In genomic region chr6:28981833-28982475, GRCh38 we compare ENCODE assay signal across 1 cellular context.
A peak's percentile ranks its signal among the peaks of the same experiment; 100 is the strongest.
TF ChIP-seq lines count a peak whose summit lies in the region.

No MANE protein-coding gene starts in this region.

TF ChIP-seq in HepG2, 621 proteins besides CTCF, POLR2A, EP300 and RAD21 (continued from another document and continues in another):
- peak; percentile 6; the same call in 1 of the 2 replicates for TF ChIP-seq ZSCAN20 (CRISPR knock-in tag; IDR thresholded peaks at IDR 0.05; ENCODE audit: borderline replicate concordance)
- TF ChIP-seq ZNF30 (CRISPR knock-in tag; IDR thresholded peaks at IDR 0.05) = no peak
- no peak for TF ChIP-seq HNF4G (IDR thresholded peaks at IDR 0.05; ENCODE audit: borderline replicate concordance, low read depth, low read length)
- TF ChIP-seq HNF4G (CRISPR knock-in tag; IDR thresholded peaks at IDR 0.05; ENCODE audit: borderline replicate concordance, low read depth) = no peak
- TF ChIP-seq HES4 (CRISPR knock-in tag; IDR thresholded peaks at IDR 0.05; ENCODE audit: borderline replicate concordance) = no peak
- TF ChIP-seq HNF1B (CRISPR knock-in tag; IDR thresholded peaks at IDR 0.05) = no peak; the same call in 1 of the 2 replicates
- peak; percentile 53; the same call in 1 of the 2 replicates for TF ChIP-seq ZBTB3 (CRISPR knock-in tag; IDR thresholded peaks at IDR 0.05; ENCODE audit: borderline replicate concordance, low read depth)
- TF ChIP-seq ZNF83 (CRISPR knock-in tag; IDR thresholded peaks at IDR 0.05; ENCODE audit: borderline replicate concordance) = no peak
- no peak for TF ChIP-seq PCBP2 (optimal IDR thresholded peaks at IDR 0.05; ENCODE audit: low read depth, low read length, poor library complexity, severe bottlenecking)
- TF ChIP-seq SPEN (CRISPR knock-in tag; IDR thresholded peaks at IDR 0.05; ENCODE audit: low read depth) = peak; percentile 22; the same call in 1 of the 2 replicates
- TF ChIP-seq FOSL2 (CRISPR knock-in tag; IDR thresholded peaks at IDR 0.05) = peak; percentile 62
- no peak for TF ChIP-seq ATF5 (CRISPR knock-in tag; IDR thresholded peaks at IDR 0.05; ENCODE audit: low read depth)
- peak; percentile 74; the same call in 1 of the 2 replicates for TF ChIP-seq IRF1 (CRISPR knock-in tag; IDR thresholded peaks at IDR 0.05; ENCODE audit: low read depth)
- no peak for TF ChIP-seq ZNF333 (CRISPR knock-in tag; IDR thresholded peaks at IDR 0.05; ENCODE audit: borderline replicate concordance)
- TF ChIP-seq ZNF446 (CRISPR knock-in tag; IDR thresholded peaks at IDR 0.05) = no peak
- peak; percentile 81; the same call in 1 of the 2 replicates for TF ChIP-seq TOPORS (CRISPR knock-in tag; IDR thresholded peaks at IDR 0.05)
- TF ChIP-seq ZBTB43 (CRISPR knock-in tag; conservative IDR thresholded peaks at IDR 0.05) = no peak; the same call in 1 of the 2 replicates
- 0 out of 2 replicates have a peak, but pooled peaks have one; percentile 68 for TF ChIP-seq ELF4 (CRISPR knock-in tag; IDR thresholded peaks at IDR 0.05; ENCODE audit: borderline replicate concordance)
- TF ChIP-seq MEIS2 (CRISPR knock-in tag; IDR thresholded peaks at IDR 0.05) = no peak
- no peak for TF ChIP-seq MXD4 (CRISPR knock-in tag; IDR thresholded peaks at IDR 0.05)
- peak; percentile 98 for TF ChIP-seq RBM22 (optimal IDR thresholded peaks at IDR 0.05; ENCODE audit: low read length)
- peak; percentile 23; the same call in 1 of the 2 replicates for TF ChIP-seq ZNF816 (CRISPR knock-in tag; IDR thresholded peaks at IDR 0.05; ENCODE audit: borderline replicate concordance)
- TF ChIP-seq REXO4 (CRISPR knock-in tag; IDR thresholded peaks at IDR 0.05; ENCODE audit: borderline replicate concordance) = no peak
- TF ChIP-seq AKAP8 (CRISPR knock-in tag; IDR thresholded peaks at IDR 0.05) = no peak
- no peak for TF ChIP-seq NR2F1 (CRISPR knock-in tag; IDR thresholded peaks at IDR 0.05)
- no peak for TF ChIP-seq KAT2B (IDR thresholded peaks at IDR 0.05; ENCODE audit: borderline replicate concordance, low read depth, low read length)
- peak; percentile 66; the same call in 1 of the 2 replicates for TF ChIP-seq ETV6 (CRISPR knock-in tag; conservative IDR thresholded peaks at IDR 0.05)
- no peak for TF ChIP-seq CSRNP2 (CRISPR knock-in tag; conservative IDR thresholded peaks at IDR 0.05; ENCODE audit: low read depth)
- no peak for TF ChIP-seq ZSCAN30 (CRISPR knock-in tag; IDR thresholded peaks at IDR 0.05)
- TF ChIP-seq PCBP1 (IDR thresholded peaks at IDR 0.05; ENCODE audit: borderline replicate concordance, low read depth, low read length) = no peak
- TF ChIP-seq POLR2G (IDR thresholded peaks at IDR 0.05; ENCODE audit: low read depth, low read length) = no peak
- TF ChIP-seq MTF2 (CRISPR knock-in tag; IDR thresholded peaks at IDR 0.05; ENCODE audit: borderline replicate concordance) = no peak
- no peak for TF ChIP-seq ZKSCAN5 (CRISPR knock-in tag; IDR thresholded peaks at IDR 0.05)
- TF ChIP-seq IKZF1 (IDR thresholded peaks at IDR 0.05) = no peak
- peak; percentile 94 for TF ChIP-seq ZNF501 (CRISPR knock-in tag; IDR thresholded peaks at IDR 0.05)
- no peak for TF ChIP-seq NR3C1 (CRISPR knock-in tag; IDR thresholded peaks at IDR 0.05)
- 0 out of 2 replicates have a peak, but pooled peaks have one; percentile 38 for TF ChIP-seq ZNF44 (CRISPR knock-in tag; IDR thresholded peaks at IDR 0.05)
- TF ChIP-seq ZNF326 (CRISPR knock-in tag; IDR thresholded peaks at IDR 0.05; ENCODE audit: borderline replicate concordance) = no peak
- no peak for TF ChIP-seq ZNF251 (CRISPR knock-in tag; IDR thresholded peaks at IDR 0.05)
- 0 out of 2 replicates have a peak, but pooled peaks have one; percentile 40 for TF ChIP-seq ZBTB4 (CRISPR knock-in tag; IDR thresholded peaks at IDR 0.05; ENCODE audit: borderline replicate concordance)
- TF ChIP-seq RFX1 (IDR thresholded peaks at IDR 0.05) = no peak
- TF ChIP-seq SNAPC5 (CRISPR knock-in tag; IDR thresholded peaks at IDR 0.05; ENCODE audit: borderline replicate concordance) = no peak
- TF ChIP-seq ESRRA (CRISPR knock-in tag; IDR thresholded peaks at IDR 0.05; ENCODE audit: low read depth) = no peak
- 0 out of 2 replicates have a peak, but pooled peaks have one; percentile 34 for TF ChIP-seq ZNF564 (CRISPR knock-in tag; IDR thresholded peaks at IDR 0.05)
- no peak; the same call in none of the 2 replicates for TF ChIP-seq HNF1A (IDR thresholded peaks at IDR 0.05; ENCODE audit: low read depth)
- peak; percentile 30; the same call in 1 of the 2 replicates for TF ChIP-seq HNF1A (CRISPR knock-in tag; IDR thresholded peaks at IDR 0.05; ENCODE audit: borderline replicate concordance)
- no peak for TF ChIP-seq RORA (CRISPR knock-in tag; IDR thresholded peaks at IDR 0.05)
- no peak for TF ChIP-seq SRSF9 (IDR thresholded peaks at IDR 0.05; ENCODE audit: borderline replicate concordance, insufficient read depth, low read depth, low read length, poor library complexity, severe bottlenecking)
- no peak for TF ChIP-seq NCOA1 (CRISPR knock-in tag; IDR thresholded peaks at IDR 0.05)
- TF ChIP-seq ZFP1 (CRISPR knock-in tag; IDR thresholded peaks at IDR 0.05) = peak; percentile 90
- no peak; the same call in 1 of the 2 replicates for TF ChIP-seq TIGD3 (CRISPR knock-in tag; IDR thresholded peaks at IDR 0.05; ENCODE audit: borderline replicate concordance)
- no peak for TF ChIP-seq TCF7L2 (IDR thresholded peaks at IDR 0.05; ENCODE audit: low read depth, low read length)
- TF ChIP-seq PHF8 (CRISPR knock-in tag; IDR thresholded peaks at IDR 0.05) = peak; percentile 66
- TF ChIP-seq RELA (CRISPR knock-in tag; IDR thresholded peaks at IDR 0.05) = peak; percentile 34; the same call in 1 of the 2 replicates
- TF ChIP-seq ZNF253 (CRISPR knock-in tag; IDR thresholded peaks at IDR 0.05; ENCODE audit: borderline replicate concordance) = no peak
- no peak for TF ChIP-seq ZNF569 (CRISPR knock-in tag; IDR thresholded peaks at IDR 0.05; ENCODE audit: borderline replicate concordance)
- TF ChIP-seq ZBTB42 (CRISPR knock-in tag; IDR thresholded peaks at IDR 0.05) = no peak
- TF ChIP-seq GATA4 (IDR thresholded peaks at IDR 0.05; ENCODE audit: borderline replicate concordance, low read depth) = no peak
